9 cellular contexts compared by ENCODE assay signal in the genomic region with DNA sequence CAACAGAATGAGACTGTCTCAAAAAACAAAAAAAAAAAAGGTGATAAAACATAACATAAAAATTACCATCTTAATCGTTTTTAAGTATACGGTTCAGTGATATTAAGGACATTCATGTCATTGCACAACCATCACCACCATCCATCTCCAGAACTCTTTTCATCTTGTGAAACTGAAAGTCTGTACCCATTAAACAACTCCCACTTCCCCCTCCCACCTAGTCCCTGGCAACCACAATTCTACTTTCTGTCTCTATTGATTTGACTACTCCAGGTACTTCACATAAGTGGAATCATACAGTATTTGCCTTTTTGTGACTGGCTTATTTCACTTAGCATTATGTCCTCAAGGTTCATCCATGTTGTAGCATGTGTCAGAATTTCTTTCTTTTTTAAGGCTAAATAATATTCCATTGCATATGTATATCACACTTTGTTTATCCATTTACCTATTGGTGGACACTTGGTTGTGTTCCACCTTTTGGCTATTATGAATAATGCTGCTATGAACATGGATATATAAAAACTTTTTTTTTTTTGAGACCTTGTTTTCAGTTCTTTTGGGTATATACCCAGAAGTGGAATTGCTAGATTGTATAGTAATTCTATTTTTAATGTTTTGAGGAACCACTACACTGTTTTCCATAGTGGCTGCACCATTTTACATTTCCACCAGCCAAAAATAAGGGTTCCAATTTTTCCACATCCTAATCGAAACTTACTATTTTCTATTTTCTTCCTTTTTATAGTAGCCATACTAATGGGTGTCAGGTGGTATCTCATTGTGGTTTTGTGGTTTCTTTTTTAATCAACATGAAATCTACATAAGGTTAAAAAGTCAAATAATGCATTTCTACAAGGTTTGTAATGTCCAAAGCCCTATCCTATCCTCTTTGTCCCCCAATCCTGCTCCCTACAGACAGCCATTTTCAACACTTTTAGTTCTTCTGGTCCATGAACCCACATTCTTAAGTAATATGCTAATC. TPM values are rescaled to one million over a fixed set of nuclear protein-coding genes. Genes with fewer than 3 reads are reported as not detected.
DNase-seq lines count a peak whose midpoint lies in the region; ATAC-seq, FAIRE-seq and TF ChIP-seq lines count a peak whose summit lies in the region.
"Had no signal": no experiment of that assay in that cellular context is flagged by ENCODE, and none has a peak within 500 bp of the region (broad histone marks: within the 10 kb centered on the region; RNA-seq: fewer than 3 reads in every experiment).

No MANE protein-coding gene starts in this region.

- H3K9ac ChIP-seq in kidney (ENCODE audit: low read length in 2 of 2) = no peak overlapping the region

- peaks cover 13 to 20% (median 17%) of the 10 kb centered on the region in 3 donors for H3K4me1 Mint-ChIP-seq in T-cell

- no peak for TF ChIP-seq CTCF in kidney (IDR thresholded peaks at IDR 0.05; ENCODE audit: borderline replicate concordance, extremely low read depth, insufficient read depth)

- H3K9me3 ChIP-seq in kidney (ENCODE audit: control insufficient read depth in 1 of 2, low read length in 2 of 2) = no peaks in the 10 kb centered on the region

- H3K27ac ChIP-seq in kidney (ENCODE audit: low read depth in 2 of 2, low read length in 2 of 2) = no peak overlapping the region

- no peak for FAIRE-seq in kidney (lab: Jason Lieb, UNC)
- FAIRE-seq: keratinocyte had no signal

- ATAC-seq in GM19351 (IDR thresholded peaks at IDR 0.05; ENCODE audit: unreplicated experiment) = peak; percentile 93
- ATAC-seq in HG02981 (IDR thresholded peaks at IDR 0.05; ENCODE audit: unreplicated experiment) = peak; percentile 95
- peak; percentile 53 to 94 (median 70) for ATAC-seq in T-cell (replicated peaks in 1 of 4)

- H3K4me1 ChIP-seq in kidney (ENCODE audit: control insufficient read depth in 1 of 2, insufficient read depth in 1 of 2, low read depth in 1 of 2, low read length in 2 of 2) = no peaks in the 10 kb centered on the region

- H3K4me3 Mint-ChIP-seq in T-cell = no peak overlapping the region

- H3K27me3 Mint-ChIP-seq in T-cell = no peaks in the 10 kb centered on the region

- no peak overlapping the region for H3K27ac Mint-ChIP-seq in T-cell

- CTCF ChIA-PET in T-cell (lab: Charles Lee) = interaction anchor here (0.7 to 1.7 kb wide), 6 partner anchors 59 to 297 kb away, joined by 3 to 6 read pairs (median 4); no protein-coding TSS in a partner anchor

- H3K4me3 ChIP-seq in kidney (ENCODE audit: low read length in 2 of 2) = no peak overlapping the region

- no peak for TF ChIP-seq POLR2A in erythroblast (IDR thresholded peaks at IDR 0.05; ENCODE audit: low read length)

- H3K36me3 Mint-ChIP-seq in T-cell = no peaks in the 10 kb centered on the region

- no peaks in the 10 kb centered on the region for H3K9me3 Mint-ChIP-seq in T-cell

- no peaks in the 10 kb centered on the region for H3K36me3 ChIP-seq in kidney (ENCODE audit: control insufficient read depth in 1 of 2, insufficient read depth in 2 of 2, low read length in 2 of 2)

- DNase-seq in T-cell (peak in 7 of 34 experiments; percentile 1 to 24 (median 11)), LoVo (ENCODE audit: low spot score) (no peak), NCI-H526 treated with DMSO at 0.1 percent for 48 hours (lab: John Stamatoyannopoulos, UW) (no peak), erythroblast (lab: John Stamatoyannopoulos, UW) (no peak), kidney (no peak)
- peak in 2 of 3 experiments; percentile 21 to 23 for DNase-seq in stimulated activated CD4-positive, alpha-beta T cell treated with anti-CD3 and anti-CD28 coated beads, TNF-alpha, amount 100 ng/mL, for 24 hours (ENCODE audit: low read depth in 3 of 3)

- POLR2A ChIA-PET in T-cell (lab: Charles Lee) = no interaction called here

- intact Hi-C loops in kidney (cut with DNase I) = no loop called here

RNA-seq across cellular contexts. Expression of gene PIK3C2A, which starts 23.4 kb away (rescaled TPM):
- total RNA-seq in T-cell = 10 to 100 TPM; 26.3 to 40.6 (median 30.0) TPM
- total RNA-seq in kidney = 107 TPM
- 9.8 TPM for polyA plus RNA-seq in kidney (ENCODE audit: insufficient read depth, low read depth, low replicate concordance)

RNA-seq across cellular contexts. Expression of gene NUCB2, which starts 45.4 kb away (rescaled TPM):
- total RNA-seq in T-cell (100 to 1,000 TPM in 1 of 5 donors, 10 to 100 TPM in 4; 43.6 to 119 (median 67.0) TPM), kidney (73.0 TPM)
- 93.5 TPM for polyA plus RNA-seq in kidney (ENCODE audit: insufficient read depth, low read depth, low replicate concordance)

Comparison
In these comparisons a context has a peak if more than half of its experiments do, and no peak if none do; other contexts are left out.
1. DNase-seq: peak in stimulated activated CD4-positive, alpha-beta T cell treated with anti-CD3 and anti-CD28 coated beads, TNF-alpha, amount 100 ng/mL, for 24 hours (2 of 3); none in LoVo (single experiment), NCI-H526 treated with DMSO at 0.1 percent for 48 hours (single experiment), erythroblast (0 of 2) and kidney (single experiment).
2. Peak in every context shown above with its lines, with median percentiles within 50 percentile points of each other: ATAC-seq.